In the genomic region with DNA sequence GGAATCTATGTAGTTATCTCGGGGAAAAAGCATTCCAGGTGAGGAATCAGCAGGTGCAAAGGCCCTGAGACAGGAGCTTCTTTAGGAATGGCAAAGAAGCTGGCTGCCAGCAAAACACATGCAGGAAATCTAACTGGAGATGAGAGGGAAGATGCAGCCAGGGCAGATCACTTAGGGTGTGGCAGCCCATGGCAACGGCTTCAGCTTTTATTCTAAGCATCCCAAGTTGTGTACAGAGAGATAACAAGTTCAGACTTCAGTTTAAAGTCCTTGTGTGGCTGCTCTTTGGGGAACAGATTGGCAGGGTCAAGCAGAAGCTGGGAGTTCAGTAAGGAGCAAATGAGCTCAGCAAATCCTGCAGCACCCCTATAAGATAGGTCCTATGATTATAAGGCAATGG, we compare ENCODE assay signal across 21 cellular contexts.
"Had no signal": no experiment of that assay in that cellular context is flagged by ENCODE, and none has a peak within 500 bp of the region (broad histone marks: within the 10 kb centered on the region; RNA-seq: fewer than 3 reads in every experiment).

No MANE protein-coding gene starts in this region.

- H3K36me3 ChIP-seq: left lung, prostate gland, right atrium auricular region, thoracic aorta, tibial nerve, upper lobe of left lung had no signal

- ATAC-seq: effector memory CD8-positive, alpha-beta T cell; left lung; naive thymus-derived CD4-positive, alpha-beta T cell; stimulated activated naive B cell treated with anti-CD40 and anti-IgM and Interleukin-4, amounts not matched to agents 10 μg/mL and 1 μg/mL and 100 μg/mL, for 72 hours had no signal

- H3K4me3 Mint-ChIP-seq: effector memory CD8-positive, alpha-beta T cell; naive thymus-derived CD4-positive, alpha-beta T cell; stimulated activated naive B cell treated with anti-CD40 and anti-IgM and Interleukin-4, amounts not matched to agents 10 μg/mL and 1 μg/mL and 100 μg/mL, for 72 hours; stimulated activated naive CD8-positive, alpha-beta T cell treated with anti-CD3 and anti-CD28 coated beads, Interleukin-15, Interleukin-2, amounts not matched to agents 100 ng/mL and 50 ng/mL, for 24 hours had no signal

- H3K9me3 ChIP-seq: left lung, prostate gland, right atrium auricular region, thoracic aorta, tibial nerve, upper lobe of left lung had no signal

- DNase-seq: cerebellar nuclear complex; cortex of kidney; effector memory CD8-positive, alpha-beta T cell; erythroblast; left cardiac atrium; left lung; mesenchymal stem cell; midbrain; naive thymus-derived CD4-positive, alpha-beta T cell; stimulated activated CD4-positive, alpha-beta T cell treated with anti-CD3 and anti-CD28 coated beads, Interleukin-15, amount 100 ng/mL, for 24 hours; stimulated activated CD4-positive, alpha-beta T cell treated with anti-CD3 and anti-CD28 coated beads, Interleukin-2, amount 100 ng/mL, for 48 hours; stimulated activated naive B cell treated with anti-CD40 and anti-IgM and Interleukin-4, amounts not matched to agents 10 μg/mL and 1 μg/mL and 100 μg/mL, for 72 hours; upper lobe of left lung had no signal

- FAIRE-seq: endometrium, frontal cortex, urothelium cell line had no signal

- H3K27me3 ChIP-seq: left lung, right atrium auricular region, tibial nerve, upper lobe of left lung had no signal

- H3K9me3 Mint-ChIP-seq: stimulated activated naive B cell treated with anti-CD40 and anti-IgM and Interleukin-4, amounts not matched to agents 10 μg/mL and 1 μg/mL and 100 μg/mL, for 72 hours; stimulated activated naive CD8-positive, alpha-beta T cell treated with anti-CD3 and anti-CD28 coated beads, Interleukin-15, Interleukin-2, amounts not matched to agents 100 ng/mL and 50 ng/mL, for 24 hours had no signal

- H3K4me3 ChIP-seq: left lung, prostate gland, right atrium auricular region, thoracic aorta, tibial nerve, upper lobe of left lung had no signal

- H3K36me3 Mint-ChIP-seq: naive thymus-derived CD4-positive, alpha-beta T cell; stimulated activated naive B cell treated with anti-CD40 and anti-IgM and Interleukin-4, amounts not matched to agents 10 μg/mL and 1 μg/mL and 100 μg/mL, for 72 hours had no signal

- H3K27ac ChIP-seq: left lung, prostate gland, right atrium auricular region, thoracic aorta, tibial nerve, upper lobe of left lung had no signal

- H3K27ac Mint-ChIP-seq: effector memory CD8-positive, alpha-beta T cell; naive thymus-derived CD4-positive, alpha-beta T cell; stimulated activated naive B cell treated with anti-CD40 and anti-IgM and Interleukin-4, amounts not matched to agents 10 μg/mL and 1 μg/mL and 100 μg/mL, for 72 hours; stimulated activated naive CD8-positive, alpha-beta T cell treated with anti-CD3 and anti-CD28 coated beads, Interleukin-15, Interleukin-2, amounts not matched to agents 100 ng/mL and 50 ng/mL, for 24 hours had no signal

- H3K27me3 Mint-ChIP-seq: effector memory CD8-positive, alpha-beta T cell; stimulated activated naive B cell treated with anti-CD40 and anti-IgM and Interleukin-4, amounts not matched to agents 10 μg/mL and 1 μg/mL and 100 μg/mL, for 72 hours had no signal

- H3K4me1 Mint-ChIP-seq: naive thymus-derived CD4-positive, alpha-beta T cell; stimulated activated naive B cell treated with anti-CD40 and anti-IgM and Interleukin-4, amounts not matched to agents 10 μg/mL and 1 μg/mL and 100 μg/mL, for 72 hours had no signal
